In the genomic region with DNA sequence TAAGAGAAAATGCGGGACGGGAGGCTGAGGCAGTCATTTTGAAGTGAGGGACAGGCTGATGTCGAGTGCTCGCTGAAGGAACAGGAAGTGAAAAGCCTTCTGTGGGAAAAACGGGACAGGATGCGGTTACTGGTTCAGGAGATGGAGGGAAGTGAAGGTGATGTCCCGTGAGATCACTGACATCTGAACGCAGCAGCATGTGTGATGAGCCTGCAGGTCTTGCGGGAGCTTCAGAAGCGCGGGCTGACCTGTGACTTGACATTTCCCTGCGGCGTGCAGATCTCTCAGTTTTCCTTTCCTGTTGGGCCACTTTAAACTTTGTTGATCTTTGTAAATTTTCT, we compare ENCODE assay signal across 10 cellular contexts.
DNase-seq lines count a peak whose midpoint lies in the region; ATAC-seq and TF ChIP-seq lines count a peak whose summit lies in the region.
"Had no signal": no experiment of that assay in that cellular context is flagged by ENCODE, and none has a peak within 500 bp of the region (broad histone marks: within the 10 kb centered on the region; RNA-seq: fewer than 3 reads in every experiment).

No MANE protein-coding gene starts in this region.

- peak overlapping the region; percentile 24 for H3K9ac ChIP-seq in Loucy (ENCODE audit: low read depth, low read length, poor library complexity, severe bottlenecking)

- H3K4me1 ChIP-seq in Loucy (ENCODE audit: insufficient read depth, low read length, poor library complexity, severe bottlenecking) = peaks cover 15% of the 10 kb centered on the region
- peaks cover 0 to 13% of the 10 kb centered on the region in 2 donors for H3K4me1 ChIP-seq in left lung

- no peak for DNase-seq in activated CD4-positive, CD25-positive, alpha-beta regulatory T cell (lab: John Stamatoyannopoulos, UW)
- DNase-seq in activated effector memory CD4-positive, alpha-beta T cell treated with Interleukin-2 at 50 U/mL for 16 hours = peak; percentile 5
- peak; percentile 15 to 28 for DNase-seq in stimulated activated CD4-positive, alpha-beta T cell treated with anti-CD3 and anti-CD28 coated beads, Interleukin-4, amount 100 ng/mL, for 48 hours (ENCODE audit: low read depth in 2 of 2)
- DNase-seq in GM03348 (ENCODE audit: low spot score) (no peak), left lung (no peak)
- DNase-seq: hippocampal formation had no signal

- H3K9me2 ChIP-seq in Loucy (replicated peaks; ENCODE audit: low read depth, low read length) = no peaks in the 10 kb centered on the region

- no peak overlapping the region for H3K27ac ChIP-seq in left lung
- H3K27ac ChIP-seq: 22Rv1 had no signal

- TF ChIP-seq CTCF in Loucy (conservative IDR thresholded peaks at IDR 0.05; ENCODE audit: low read length) (no peak), left lung (IDR thresholded peaks at IDR 0.05) (no peak)

- intact Hi-C loops in left lung (cut with DNase I) = no loop called here

- ATAC-seq in activated CD4-positive, CD25-positive, alpha-beta regulatory T cell treated with anti-CD3 and anti-CD28 coated beads, Interleukin-2, amount 50 U/mL, for 24 hours = peak; percentile 50 to 53
- ATAC-seq in left lung (no peak), HG03520 (IDR thresholded peaks at IDR 0.05; ENCODE audit: unreplicated experiment) (no peak)

- no peaks in the 10 kb centered on the region for H3K79me2 ChIP-seq in Loucy (ENCODE audit: insufficient read depth, low read length)

- H3K36me3 ChIP-seq in Loucy (ENCODE audit: insufficient read depth, low read length) (peaks cover 66% of the 10 kb centered on the region; the same call in 1 of the 2 replicates), left lung (peaks cover 0 to 100% of the 10 kb centered on the region in 2 donors)

- no peaks in the 10 kb centered on the region for H4K20me1 ChIP-seq in Loucy (ENCODE audit: insufficient read depth, low read length, poor library complexity, severe bottlenecking)

- no peaks in the 10 kb centered on the region for H3F3A ChIP-seq in Loucy (ENCODE audit: low read depth)

- H2AFZ ChIP-seq in Loucy (ENCODE audit: low read length) = no peak overlapping the region

- H3K27me3 ChIP-seq in Loucy (ENCODE audit: insufficient read depth, low read length, poor library complexity, severe bottlenecking) = no peaks in the 10 kb centered on the region
- H3K27me3 ChIP-seq in left lung = no peaks in the 10 kb centered on the region

- H3K4me2 ChIP-seq in Loucy (ENCODE audit: low read depth, low read length, poor library complexity, severe bottlenecking) = peak overlapping the region; percentile 41

- H3K9me3 ChIP-seq in Loucy (ENCODE audit: insufficient read depth, low read depth, low read length) (no peaks in the 10 kb centered on the region), left lung (no peaks in the 10 kb centered on the region)

- H3K4me3 ChIP-seq in Loucy (ENCODE audit: low read length, poor library complexity, severe bottlenecking) (no peak overlapping the region), left lung (no peak overlapping the region)

Comparison
In these comparisons a context has a peak if more than half of its experiments do, and no peak if none do; other contexts are left out.
1. ATAC-seq: peak in activated CD4-positive, CD25-positive, alpha-beta regulatory T cell treated with anti-CD3 and anti-CD28 coated beads, Interleukin-2, amount 50 U/mL, for 24 hours (2 of 2); none in left lung (single experiment) and HG03520 (single experiment).
2. DNase-seq: peak in activated effector memory CD4-positive, alpha-beta T cell treated with Interleukin-2 at 50 U/mL for 16 hours (single experiment) and stimulated activated CD4-positive, alpha-beta T cell treated with anti-CD3 and anti-CD28 coated beads, Interleukin-4, amount 100 ng/mL, for 48 hours (2 of 2); none in activated CD4-positive, CD25-positive, alpha-beta regulatory T cell (0 of 4), GM03348 (single experiment) and left lung (0 of 2).